Comparison of ENCODE assay signal across 8 cellular contexts in the genomic region with DNA sequence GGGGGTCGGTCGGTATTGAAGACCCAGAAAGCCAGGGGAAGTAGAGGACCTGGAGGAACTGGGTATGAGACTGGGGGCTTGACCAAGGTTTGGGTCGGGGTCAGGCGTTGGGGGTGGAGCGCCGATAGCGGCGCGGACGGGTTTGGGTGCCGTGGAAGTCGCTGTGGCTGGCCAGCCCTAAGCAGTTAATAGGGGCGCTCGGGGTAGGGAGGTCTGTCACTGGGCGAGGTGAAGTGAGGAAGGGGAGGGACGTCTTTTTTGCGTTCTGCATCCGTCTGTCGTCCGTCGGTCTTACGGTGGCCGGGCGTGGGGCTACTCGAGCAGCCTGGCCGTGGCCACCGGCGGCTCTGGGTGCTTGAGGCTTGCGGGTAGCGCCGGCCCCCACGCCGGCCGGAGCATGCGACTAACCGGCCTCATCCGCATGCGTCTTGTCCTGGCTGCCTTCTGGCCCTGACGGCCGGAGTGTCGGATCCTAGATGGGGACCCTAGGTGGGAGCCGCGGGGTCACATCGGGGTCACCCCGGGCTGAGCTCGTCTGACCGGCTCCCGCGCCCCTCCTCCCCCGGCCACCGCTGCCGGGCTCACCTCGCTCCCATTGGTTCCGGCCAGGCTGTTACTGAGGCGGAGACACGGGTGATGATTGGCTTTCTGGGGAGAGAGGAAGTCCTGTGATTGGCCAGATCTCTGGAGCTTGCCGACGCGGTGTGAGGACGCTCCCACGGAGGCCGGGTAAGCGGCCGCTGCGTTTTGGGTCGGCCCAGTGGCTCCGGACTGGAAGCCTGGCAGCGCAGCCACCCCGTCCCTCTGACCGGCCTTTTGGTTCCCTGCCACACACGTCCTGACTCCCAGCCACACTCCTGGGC. TPM values are rescaled to one million over a fixed set of nuclear protein-coding genes. Genes with fewer than 3 reads are reported as not detected.
DNase-seq lines count a peak whose midpoint lies in the region; ATAC-seq and TF ChIP-seq lines count a peak whose summit lies in the region.

No MANE protein-coding gene starts in this region.

- ATAC-seq in T-cell (replicated peaks in 1 of 4) (peak; percentile 23 to 51 (median 42)), heart right ventricle (peak; percentile 57 to 80 (median 71))

- H3K4me2 ChIP-seq in trophoblast cell (ENCODE audit: low read length) = peak overlapping the region; percentile 98

- H3K27ac Mint-ChIP-seq in HFFc6 (peak overlapping the region; percentile 97), T-cell (peak overlapping the region; percentile 96 to 98)

- POLR2A ChIA-PET in T-cell (lab: Charles Lee) = interaction anchor here (0.5 to 1.6 kb wide), 10 partner anchors 9 to 1014 kb away, joined by 3 to 13 read pairs (median 4); a partner anchor contains a TSS

- peaks cover 28% of the 10 kb centered on the region for H3K79me2 ChIP-seq in trophoblast cell (ENCODE audit: control insufficient read depth, insufficient read depth, low read length, poor library complexity)

- H3K4me3 Mint-ChIP-seq in HFFc6 (peak overlapping the region; percentile 86), T-cell (peak overlapping the region; percentile 87 to 100 (median 94))

- H2AFZ ChIP-seq in trophoblast cell (ENCODE audit: insufficient read depth, low read length, poor library complexity) = no peak overlapping the region

- H4K12ac ChIP-seq in trophoblast cell (ENCODE audit: low read depth, low read length) = peak overlapping the region; percentile 17

- CTCF ChIA-PET in T-cell (lab: Charles Lee) = interaction anchor here in 1 of 2 donors (1.2 to 1.7 kb wide), 3 partner anchors 9 to 17 kb away, joined by 3 to 9 read pairs (median 6); a partner anchor contains a TSS

- H3K4me1 Mint-ChIP-seq in HFFc6 (ENCODE audit: low read depth) (peaks cover 31% of the 10 kb centered on the region), T-cell (peaks cover 39 to 56% (median 50%) of the 10 kb centered on the region in 3 donors)

- H3K18ac ChIP-seq in trophoblast cell (ENCODE audit: low read length) = peak overlapping the region; percentile 79

- H2BK12ac ChIP-seq in trophoblast cell (ENCODE audit: low read length) = no peak overlapping the region

- TF ChIP-seq CTCF in GM12864 (IDR thresholded peaks at IDR 0.05; ENCODE audit: low read depth, low read length, missing control alignments) = no peak
- TF ChIP-seq CTCF in HFFc6 (IDR thresholded peaks at IDR 0.05) = no peak
- no peak for TF ChIP-seq CTCF in heart right ventricle (IDR thresholded peaks at IDR 0.05)

- H3K9me3 Mint-ChIP-seq in HFFc6 (no peaks in the 10 kb centered on the region), T-cell (no peaks in the 10 kb centered on the region)

- H4K8ac ChIP-seq in trophoblast cell (ENCODE audit: low read depth, low read length) = peak overlapping the region; percentile 27

- WGBS in heart right ventricle, 2 donors = 1% methylated on average over 65 to 71 of the region's 71 CpGs
- no CpG with 5 or more reads among the region's 71 CpGs for WGBS in trophoblast cell (ENCODE audit: extremely low coverage, insufficient coverage, insufficient read length)

- intact Hi-C loops in heart right ventricle (cut with DNase I) = loop anchor here in 3 of 10 donors (1.0 to 10.0 kb wide), 3 partner anchors 10 to 310 kb away; a partner anchor contains a TSS

- H3K36me3 ChIP-seq in heart right ventricle (peaks cover 0 to 58% (median 28%) of the 10 kb centered on the region in 9 donors), trophoblast cell (ENCODE audit: control insufficient read depth in 1 of 2, insufficient read depth in 2 of 2, low read length in 2 of 2) (peaks cover 47 to 53% of the 10 kb centered on the region in 2 experiments)

- H3K79me1 ChIP-seq in trophoblast cell (ENCODE audit: low read length) = peaks cover 31% of the 10 kb centered on the region

- DNase-seq in GM12864 (ENCODE audit: low read depth) (peak; percentile 85), HFFc6 (peak; percentile 95), NCI-H1092 treated with DMSO at 0.1 percent for 48 hours (lab: John Stamatoyannopoulos, UW) (peak; percentile 89), T-cell (peak in 33 of 34 experiments; percentile 61 to 87 (median 74)), amniotic epithelial cell (ENCODE audit: low read depth) (peak; percentile 94), heart right ventricle (peak; percentile 88 to 94), trophoblast cell (peak; percentile 86 to 91), ureter (ENCODE audit: low spot score) (peak; percentile 95)

- peak overlapping the region; percentile 66 for H3K4ac ChIP-seq in trophoblast cell (ENCODE audit: low read depth, low read length)

- H3K27me3 ChIP-seq in heart right ventricle (no peaks in the 10 kb centered on the region), trophoblast cell (ENCODE audit: insufficient read depth, low read length) (no peaks in the 10 kb centered on the region)

- no peak overlapping the region for H3K23ac ChIP-seq in trophoblast cell (ENCODE audit: low read length)

- H3K36me3 Mint-ChIP-seq in HFFc6 (ENCODE audit: low read depth) = peaks cover 8% of the 10 kb centered on the region; the same call in 1 of the 2 replicates
- peaks cover 4% of the 10 kb centered on the region for H3K36me3 Mint-ChIP-seq in T-cell

- H4K91ac ChIP-seq in trophoblast cell (ENCODE audit: low read depth, low read length) = peak overlapping the region; percentile 86

- H2BK120ac ChIP-seq in trophoblast cell (ENCODE audit: insufficient read depth, low read length, poor library complexity) = peak overlapping the region; percentile 65

- H2BK5ac ChIP-seq in trophoblast cell (ENCODE audit: low read depth, low read length, poor library complexity) = peak overlapping the region; percentile 39

- H3K9me3 ChIP-seq in heart right ventricle (no peaks in the 10 kb centered on the region), trophoblast cell (ENCODE audit: insufficient read depth, low read depth, low read length) (peaks cover 3% of the 10 kb centered on the region)

- H2AK5ac ChIP-seq in trophoblast cell (ENCODE audit: low read length) = peak overlapping the region; percentile 38

- peaks cover 8% of the 10 kb centered on the region for H3K27me3 Mint-ChIP-seq in HFFc6 (ENCODE audit: insufficient read depth)
- H3K27me3 Mint-ChIP-seq in T-cell = no peaks in the 10 kb centered on the region

- H3K4me3 ChIP-seq in GM12864 (ENCODE audit: low read depth, low read length) (peak overlapping the region; percentile 72), heart right ventricle (peak overlapping the region; percentile 68 to 90 (median 76)), trophoblast cell (ENCODE audit: low read depth, low read length) (peak overlapping the region; percentile 77)

- peak overlapping the region; percentile 90 to 100 (median 97) for H3K27ac ChIP-seq in heart right ventricle
- peak overlapping the region; percentile 70 for H3K27ac ChIP-seq in trophoblast cell (ENCODE audit: low read depth, low read length)

- H3K4me1 ChIP-seq in heart right ventricle = peaks cover 12 to 48% (median 37%) of the 10 kb centered on the region in 9 donors
- peaks cover 19 to 20% of the 10 kb centered on the region in 2 experiments for H3K4me1 ChIP-seq in trophoblast cell (ENCODE audit: control insufficient read depth in 1 of 2, insufficient read depth in 2 of 2, low read length in 2 of 2)

- H3K14ac ChIP-seq in trophoblast cell (ENCODE audit: low read length) = peak overlapping the region; percentile 30

- H3K9ac ChIP-seq in trophoblast cell (ENCODE audit: low read length) = peak overlapping the region; percentile 77

RNA-seq across cellular contexts. Expression of a gene that starts 10.3 kb away (rescaled TPM):
- 1 to 10 TPM in 2 of 6 experiments, under 1 TPM in 4; 0.40 to 1.3 (median 0.60) TPM for total RNA-seq in HFFc6 (2021; fragmentation: NEBNext Ultra II Directional; extraction: Animal tissue kit (Norgen Biotek cat#: 25700))
- total RNA-seq in T-cell (10 to 100 TPM in 2 of 5 donors, 1 to 10 TPM in 3; 5.8 to 27.1 (median 8.4) TPM), heart right ventricle (10 to 100 TPM; 12.3 to 47.4 (median 19.3) TPM), ureter (9.9 TPM)
- polyA plus RNA-seq in heart right ventricle = 100 to 1,000 TPM; 121 to 298 TPM
- polyA plus RNA-seq in trophoblast cell (2013) = 23.8 and 25.6 TPM in 2 replicates

RNA-seq across cellular contexts. Expression of a gene that starts 10.5 kb away (rescaled TPM):
- 10 to 100 TPM; 10.4 to 15.2 (median 11.6) TPM for total RNA-seq in HFFc6 (2021; fragmentation: NEBNext Ultra II Directional; extraction: Animal tissue kit (Norgen Biotek cat#: 25700))
- total RNA-seq in T-cell = 100 to 1,000 TPM in 3 of 5 donors, 10 to 100 TPM in 2; 87.3 to 180 (median 108) TPM
- 10 to 100 TPM; 18.0 to 35.4 (median 26.9) TPM for total RNA-seq in heart right ventricle
- 10 to 100 TPM in 1 of 2 donors, 1 to 10 TPM in 1; 5.2 to 17.6 TPM for polyA plus RNA-seq in heart right ventricle
- 34.8 and 36.0 TPM in 2 replicates for polyA plus RNA-seq in trophoblast cell (2013)
- 31.8 TPM for total RNA-seq in ureter

RNA-seq across cellular contexts. Expression of a gene that starts 12.8 kb away (rescaled TPM):
- 100 to 1,000 TPM; 104 to 122 (median 107) TPM for total RNA-seq in HFFc6 (2021; fragmentation: NEBNext Ultra II Directional; extraction: Animal tissue kit (Norgen Biotek cat#: 25700))
- total RNA-seq in T-cell (10 to 100 TPM; 15.8 to 40.6 (median 33.6) TPM), heart right ventricle (100 to 1,000 TPM in 1 of 10 donors, 10 to 100 TPM in 9; 59.2 to 115 (median 73.0) TPM), ureter (98.6 TPM)
- polyA plus RNA-seq in heart right ventricle = 100 to 1,000 TPM; 108 to 167 TPM
- 73.2 and 77.1 TPM in 2 replicates for polyA plus RNA-seq in trophoblast cell (2013)

RNA-seq across cellular contexts. Expression of a gene that starts 13.3 kb away (rescaled TPM):
- 10 to 100 TPM in 4 of 6 experiments, 1 to 10 TPM in 2; 9.3 to 15.3 (median 10.5) TPM for total RNA-seq in HFFc6 (2021; fragmentation: NEBNext Ultra II Directional; extraction: Animal tissue kit (Norgen Biotek cat#: 25700))
- total RNA-seq in T-cell (10 to 100 TPM in 2 of 5 donors, 1 to 10 TPM in 3; 5.5 to 12.4 (median 8.4) TPM), heart right ventricle (10 to 100 TPM; 12.7 to 20.1 (median 16.0) TPM), ureter (15.7 TPM)
- 10 to 100 TPM; 10.0 to 11.6 TPM for polyA plus RNA-seq in heart right ventricle
- polyA plus RNA-seq in trophoblast cell (2013) = 5.2 and 5.7 TPM in 2 replicates

RNA-seq across cellular contexts. Expression of a gene that starts 44.1 kb away (rescaled TPM):
- total RNA-seq in HFFc6 (2021; fragmentation: NEBNext Ultra II Directional; extraction: Animal tissue kit (Norgen Biotek cat#: 25700)) = 100 to 1,000 TPM in 4 of 6 experiments, 10 to 100 TPM in 2; 83.3 to 112 (median 110) TPM
- total RNA-seq in T-cell (100 to 1,000 TPM; 250 to 331 (median 274) TPM), heart right ventricle (10 to 100 TPM in 5 of 10 donors, 1 to 10 TPM in 5; 8.2 to 22.0 (median 10.4) TPM), ureter (225 TPM)
- polyA plus RNA-seq in heart right ventricle = 10 to 100 TPM; 13.7 to 29.0 TPM
- 38.1 and 38.8 TPM in 2 replicates for polyA plus RNA-seq in trophoblast cell (2013)

Comparison
In these comparisons a context has a peak if more than half of its experiments do, and no peak if none do; other contexts are left out.
1. Peak in every context shown above with its lines: DNase-seq, ATAC-seq, H3K4me3 ChIP-seq and H3K27ac ChIP-seq.